ENCODE assay signal across 9 cellular contexts in the genomic region with DNA sequence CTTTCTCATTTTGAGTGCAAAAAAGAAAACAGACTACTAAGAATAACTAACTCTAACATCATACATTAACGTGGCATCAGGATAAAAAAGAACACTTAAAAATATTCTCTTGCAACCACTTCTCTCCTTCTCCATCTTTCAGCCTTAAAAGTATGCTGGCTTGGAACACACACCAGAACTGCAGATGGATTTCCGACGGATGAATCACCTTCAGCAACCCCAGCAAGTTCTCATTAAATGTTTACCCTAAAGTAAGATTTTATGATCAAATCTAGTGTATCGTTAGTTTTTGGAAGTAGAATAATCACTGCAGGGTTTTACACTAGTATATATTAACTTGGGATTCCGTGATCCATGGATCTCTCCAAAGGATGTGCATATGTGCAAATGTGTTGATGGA. TPM values are rescaled to one million over a fixed set of nuclear protein-coding genes. Genes with fewer than 3 reads are reported as not detected.
DNase-seq lines count a peak whose midpoint lies in the region; ATAC-seq, FAIRE-seq and TF ChIP-seq lines count a peak whose summit lies in the region.
"Had no signal": no experiment of that assay in that cellular context is flagged by ENCODE, and none has a peak within 500 bp of the region (broad histone marks: within the 10 kb centered on the region; RNA-seq: fewer than 3 reads in every experiment).

No MANE protein-coding gene starts in this region.

- DNase-seq in heart left ventricle: no peak
- DNase-seq in Right ventricle myocardium inferior (ENCODE audit: missing footprints): no peak
- no peak for DNase-seq in activated T-helper 1 cell treated with anti-CD3 and anti-CD28 coated beads, Interleukin-12 subunit alpha, Interleukin-12 subunit beta, Interleukin-2, Interleukin-4 antibody, amounts not matched to agents 30 ng/mL and 10 ng/mL and 1 ng/mL, durations not matched to agents 14 hours and 24 hours and 36 hours (ENCODE audit: low spot score)
- no peak for DNase-seq in keratinocyte (ENCODE audit: low read depth, low spot score)
- DNase-seq in upper lobe of right lung: no peak
- DNase-seq in activated CD4-positive, alpha-beta T cell treated with anti-CD3 and anti-CD28 coated beads, Interleukin-2, amount 50 U/mL, for 1 hour: no peak
- no peak for DNase-seq in pancreas
- DNase-seq in prostate gland (ENCODE audit: low spot score): no peak

- no peaks in the 10 kb centered on the region for H4K20me1 ChIP-seq in keratinocyte (ENCODE audit: control insufficient read depth, extremely low read depth, insufficient read depth, low read length)

- H3K9me1 ChIP-seq in keratinocyte (ENCODE audit: control insufficient read depth, extremely low read depth, insufficient read depth, low read length): no peaks in the 10 kb centered on the region

- H3K27me3 ChIP-seq in heart left ventricle: no peaks in the 10 kb centered on the region
- H3K27me3 ChIP-seq in keratinocyte (ENCODE audit: control insufficient read depth, extremely low read depth, insufficient read depth, low read length): no peaks in the 10 kb centered on the region
- no peaks in the 10 kb centered on the region for H3K27me3 ChIP-seq in upper lobe of right lung
- H3K27me3 ChIP-seq in pancreas: no peaks in the 10 kb centered on the region
- H3K27me3 ChIP-seq in prostate gland (replicated peaks; ENCODE audit: insufficient read depth): no peaks in the 10 kb centered on the region

- H3K9me3 Mint-ChIP-seq in activated T-helper 1 cell treated with anti-CD3 and anti-CD28 coated beads, Interleukin-12 subunit alpha, Interleukin-12 subunit beta, Interleukin-2, Interleukin-4 antibody, amounts not matched to agents 30 ng/mL and 10 ng/mL and 1 ng/mL, durations not matched to agents 14 hours and 24 hours and 36 hours: no peaks in the 10 kb centered on the region

- H3K36me3 Mint-ChIP-seq in activated T-helper 1 cell treated with anti-CD3 and anti-CD28 coated beads, Interleukin-12 subunit alpha, Interleukin-12 subunit beta, Interleukin-2, Interleukin-4 antibody, amounts not matched to agents 30 ng/mL and 10 ng/mL and 1 ng/mL, durations not matched to agents 14 hours and 24 hours and 36 hours (ENCODE audit: low read depth): peaks cover 29% of the 10 kb centered on the region

- H3K4me1 ChIP-seq in heart left ventricle (peaks cover 3 to 49% (median 29%) of the 10 kb centered on the region in 12 donors), keratinocyte (ENCODE audit: control insufficient read depth, extremely low read depth, insufficient read depth, low read length) (peaks cover 32% of the 10 kb centered on the region), upper lobe of right lung (peaks cover 31% of the 10 kb centered on the region), pancreas (peaks cover 7 to 29% (median 12%) of the 10 kb centered on the region in 3 donors), prostate gland (replicated peaks) (peaks cover 6% of the 10 kb centered on the region)

- H3K4me1 Mint-ChIP-seq in activated T-helper 1 cell treated with anti-CD3 and anti-CD28 coated beads, Interleukin-12 subunit alpha, Interleukin-12 subunit beta, Interleukin-2, Interleukin-4 antibody, amounts not matched to agents 30 ng/mL and 10 ng/mL and 1 ng/mL, durations not matched to agents 14 hours and 24 hours and 36 hours (ENCODE audit: low read depth): peaks cover 47% of the 10 kb centered on the region

- no peaks in the 10 kb centered on the region for H3K27me3 Mint-ChIP-seq in activated T-helper 1 cell treated with anti-CD3 and anti-CD28 coated beads, Interleukin-12 subunit alpha, Interleukin-12 subunit beta, Interleukin-2, Interleukin-4 antibody, amounts not matched to agents 30 ng/mL and 10 ng/mL and 1 ng/mL, durations not matched to agents 14 hours and 24 hours and 36 hours (ENCODE audit: insufficient read depth)

- TF ChIP-seq POLR2A in heart left ventricle (IDR thresholded peaks at IDR 0.05) (no peak), prostate gland (IDR thresholded peaks at IDR 0.05) (no peak)

- H3K27ac ChIP-seq in heart left ventricle (peak overlapping the region in 6 of 12 donors; percentile 88 to 99 (median 96)), keratinocyte (ENCODE audit: control insufficient read depth, insufficient read depth, low read length) (peak overlapping the region; percentile 89), upper lobe of right lung (peak overlapping the region; percentile 98), pancreas (no peak overlapping the region), prostate gland (no peak overlapping the region)

- peak overlapping the region; percentile 97 for H3K27ac Mint-ChIP-seq in activated T-helper 1 cell treated with anti-CD3 and anti-CD28 coated beads, Interleukin-12 subunit alpha, Interleukin-12 subunit beta, Interleukin-2, Interleukin-4 antibody, amounts not matched to agents 30 ng/mL and 10 ng/mL and 1 ng/mL, durations not matched to agents 14 hours and 24 hours and 36 hours

- WGBS in heart left ventricle, 4 donors: 58 to 71% (median 68%) methylated on average over 5 of the region's 5 CpGs
- 57 to 74% methylated on average over 5 of the region's 5 CpGs for whole genome bisulfite sequencing in pancreas, 2 donors
- WGBS in prostate gland: 49% methylated on average over 5 of the region's 5 CpGs

- H2AFZ ChIP-seq in keratinocyte (ENCODE audit: control insufficient read depth, low read length): no peak overlapping the region

- intact Hi-C loops in heart left ventricle (cut with DNase I) (loop anchor here in 3 of 10 donors (5.0 to 10.0 kb wide), 2 partner anchors 52 to 299 kb away; a partner anchor contains a TSS), Right ventricle myocardium inferior (cut with DNase I) (loop anchor here (5.0 kb wide), 2 partner anchors 112 to 357 kb away; no protein-coding TSS in a partner anchor), upper lobe of right lung (cut with DNase I) (no loop called here), pancreas (cut with DNase I) (no loop called here), prostate gland (cut with DNase I) (loop anchor here (5.0 kb wide), 1 partner anchor 362 kb away; no protein-coding TSS in a partner anchor)
- intact Hi-C loops in activated T-helper 1 cell treated with anti-CD3 and anti-CD28 coated beads, Interleukin-12 subunit alpha, Interleukin-12 subunit beta, Interleukin-2, Interleukin-4 antibody, amounts not matched to agents 30 ng/mL and 10 ng/mL and 1 ng/mL, durations not matched to agents 14 hours and 24 hours and 36 hours (cut with micrococcal nuclease): loop anchor here (2.0 to 5.0 kb wide), 6 partner anchors 57 to 535 kb away; a partner anchor contains a TSS

- H3K4me3 ChIP-seq in heart left ventricle (peak overlapping the region in 9 of 12 donors; percentile 65 to 96 (median 82)), keratinocyte (ENCODE audit: control insufficient read depth in 2 of 3, extremely low read depth in 1 of 3, insufficient read depth in 2 of 3, low read depth in 1 of 3, low read length in 3 of 3) (peak overlapping the region; percentile 66 to 82 (median 69)), upper lobe of right lung (peak overlapping the region; percentile 82), pancreas (peak overlapping the region in 2 of 4 donors; percentile 58 to 94), prostate gland (peak overlapping the region in 1 of 2 donors; percentile 66)

- no peak for TF ChIP-seq CTCF in heart left ventricle (IDR thresholded peaks at IDR 0.05)
- TF ChIP-seq CTCF in keratinocyte (optimal IDR thresholded peaks at IDR 0.05 in 1 of 3, IDR thresholded peaks at IDR 0.05 in 1 of 3, conservative IDR thresholded peaks at IDR 0.05 in 1 of 3; ENCODE audit: extremely low read depth in 1 of 3, insufficient read depth in 2 of 3, low read length in 3 of 3): no peak
- no peak for TF ChIP-seq CTCF in upper lobe of right lung (IDR thresholded peaks at IDR 0.05)
- TF ChIP-seq CTCF in pancreas (IDR thresholded peaks at IDR 0.05): no peak
- TF ChIP-seq CTCF in prostate gland (IDR thresholded peaks at IDR 0.05): no peak

- peaks cover 16% of the 10 kb centered on the region for H3K79me2 ChIP-seq in keratinocyte (ENCODE audit: control insufficient read depth, insufficient read depth, low read length)

- ATAC-seq in heart left ventricle: no peak
- no peak for ATAC-seq in Right ventricle myocardium inferior
- no peak for ATAC-seq in upper lobe of right lung
- ATAC-seq in pancreas: no peak

- no peak for FAIRE-seq in keratinocyte (lab: Jason Lieb, UNC)
- FAIRE-seq in pancreas (lab: Jason Lieb, UNC): no peak
- FAIRE-seq: TTC549 had no signal

- H3K9me3 ChIP-seq in heart left ventricle (no peaks in the 10 kb centered on the region), keratinocyte (ENCODE audit: control insufficient read depth, low read depth, low read length) (no peaks in the 10 kb centered on the region), upper lobe of right lung (no peaks in the 10 kb centered on the region), pancreas (no peaks in the 10 kb centered on the region), prostate gland (no peaks in the 10 kb centered on the region)

- H3K9ac ChIP-seq in keratinocyte (ENCODE audit: control insufficient read depth, extremely low read depth, insufficient read depth, low read length): peak overlapping the region; percentile 89

- H3K36me3 ChIP-seq in heart left ventricle (peaks cover 0 to 30% (median 23%) of the 10 kb centered on the region in 9 donors), keratinocyte (ENCODE audit: control insufficient read depth in 2 of 2, extremely low read depth in 1 of 2, insufficient read depth in 2 of 2, low read length in 2 of 2) (peaks cover 3 to 10% of the 10 kb centered on the region in 2 experiments), upper lobe of right lung (peaks cover 9% of the 10 kb centered on the region), pancreas (no peaks in the 10 kb centered on the region), prostate gland (no peaks in the 10 kb centered on the region)

- dilution Hi-C loops in keratinocyte (cut with MboI; ENCODE audit: extremely low pct_ligation_motif_present, low sequenced_read_pairs): no loop called here

- H3K4me3 Mint-ChIP-seq in activated T-helper 1 cell treated with anti-CD3 and anti-CD28 coated beads, Interleukin-12 subunit alpha, Interleukin-12 subunit beta, Interleukin-2, Interleukin-4 antibody, amounts not matched to agents 30 ng/mL and 10 ng/mL and 1 ng/mL, durations not matched to agents 14 hours and 24 hours and 36 hours: peak overlapping the region; percentile 93

- H3K4me2 ChIP-seq in keratinocyte (ENCODE audit: control insufficient read depth, extremely low read depth, insufficient read depth, low read depth, low read length): peak overlapping the region; percentile 93

RNA-seq across cellular contexts. Expression of a gene that starts 1.2 kb away (rescaled TPM):
- total RNA-seq in heart left ventricle: 100 to 1,000 TPM in 4 of 9 donors, 10 to 100 TPM in 5; 69.0 to 114 (median 98.3) TPM
- polyA plus RNA-seq in heart left ventricle: 10 to 100 TPM; 40.1 to 41.3 TPM
- total RNA-seq in Right ventricle myocardium inferior: 102 TPM
- total RNA-seq in activated T-helper 1 cell treated with anti-CD3 and anti-CD28 coated beads, Interleukin-12 subunit alpha, Interleukin-12 subunit beta, Interleukin-2, Interleukin-4 antibody, amounts not matched to agents 30 ng/mL and 10 ng/mL and 1 ng/mL, durations not matched to agents 14 hours and 24 hours and 36 hours: 76.8 and 77.0 TPM in 2 replicates
- 23.0 to 43.7 TPM (median 27.9 TPM) in 3 replicates for polyA plus RNA-seq in keratinocyte
- 8.9 TPM for polyA plus RNA-seq in keratinocyte (2011; ENCODE audit: low read depth)
- 14.4 and 24.7 TPM in 2 replicates for polyA plus RNA-seq in keratinocyte (2011; cell fraction: cytosol; rRNA removed)
- 47.1 and 52.6 TPM in 2 replicates for polyA plus RNA-seq in keratinocyte (2011; cell fraction: nucleus; rRNA removed)
- polyA plus RNA-seq in keratinocyte (2012; ENCODE audit: low replicate concordance): 20.9 and 27.7 TPM in 2 replicates
- 12.6 to 30.4 TPM (median 23.9 TPM) in 3 replicates for polyA minus RNA-seq in keratinocyte
- polyA minus RNA-seq in keratinocyte (2011; cell fraction: cytosol; rRNA and poly(A)+ RNA removed): 16.7 TPM
- 35.6 and 39.6 TPM in 2 replicates for polyA minus RNA-seq in keratinocyte (2011; cell fraction: nucleus; rRNA and poly(A)+ RNA removed)
- total RNA-seq in upper lobe of right lung: 78.1 TPM
- 10 to 100 TPM; 23.2 to 54.8 (median 27.2) TPM for total RNA-seq in pancreas
- polyA plus RNA-seq in pancreas: 10 to 100 TPM; 22.7 to 30.3 TPM
- 10 to 100 TPM; 59.5 to 89.8 TPM for total RNA-seq in prostate gland

RNA-seq across cellular contexts. Expression of a gene that starts 50.8 kb away (rescaled TPM):
- 100 to 1,000 TPM; 235 to 362 (median 275) TPM for total RNA-seq in heart left ventricle
- polyA plus RNA-seq in heart left ventricle: 100 to 1,000 TPM in 1 of 2 donors, 10 to 100 TPM in 1; 56.4 to 398 TPM
- total RNA-seq in Right ventricle myocardium inferior: 280 TPM
- total RNA-seq in activated T-helper 1 cell treated with anti-CD3 and anti-CD28 coated beads, Interleukin-12 subunit alpha, Interleukin-12 subunit beta, Interleukin-2, Interleukin-4 antibody, amounts not matched to agents 30 ng/mL and 10 ng/mL and 1 ng/mL, durations not matched to agents 14 hours and 24 hours and 36 hours: 195 and 204 TPM in 2 replicates
- 306 to 428 TPM (median 380 TPM) in 3 replicates for polyA plus RNA-seq in keratinocyte
- polyA plus RNA-seq in keratinocyte (2011; ENCODE audit: low read depth): 83.4 TPM
- 201 and 388 TPM in 2 replicates for polyA plus RNA-seq in keratinocyte (2011; cell fraction: cytosol; rRNA removed)
- 420 and 431 TPM in 2 replicates for polyA plus RNA-seq in keratinocyte (2011; cell fraction: nucleus; rRNA removed)
- 157 and 253 TPM in 2 replicates for polyA plus RNA-seq in keratinocyte (2012; ENCODE audit: low replicate concordance)
- 565 to 838 TPM (median 646 TPM) in 3 replicates for polyA minus RNA-seq in keratinocyte
- 534 TPM for polyA minus RNA-seq in keratinocyte (2011; cell fraction: cytosol; rRNA and poly(A)+ RNA removed)
- 437 and 484 TPM in 2 replicates for polyA minus RNA-seq in keratinocyte (2011; cell fraction: nucleus; rRNA and poly(A)+ RNA removed)
- total RNA-seq in upper lobe of right lung: 303 TPM
- total RNA-seq in pancreas: 100 to 1,000 TPM; 230 to 377 (median 326) TPM
- polyA plus RNA-seq in pancreas: 100 to 1,000 TPM in 1 of 2 donors, 10 to 100 TPM in 1; 56.0 to 122 TPM
- 100 to 1,000 TPM; 320 to 397 TPM for total RNA-seq in prostate gland

RNA-seq across cellular contexts. Expression of a gene that starts 56.2 kb away (rescaled TPM):
- total RNA-seq in heart left ventricle (1 to 10 TPM; 3.4 to 9.5 (median 8.4) TPM), Right ventricle myocardium inferior (11.4 TPM), upper lobe of right lung (4.5 TPM), pancreas (1 to 10 TPM; 2.6 to 7.0 (median 3.6) TPM), prostate gland (10 to 100 TPM in 1 of 2 donors, 1 to 10 TPM in 1; 1.8 to 19.4 TPM)
- polyA plus RNA-seq in heart left ventricle (10 to 100 TPM in 1 of 2 donors, 1 to 10 TPM in 1; 5.4 to 13.3 TPM), keratinocyte (0.23 to 0.68 TPM (median 0.32 TPM) in 3 replicates), pancreas (10 to 100 TPM; 11.9 to 12.1 TPM)
- total RNA-seq in activated T-helper 1 cell treated with anti-CD3 and anti-CD28 coated beads, Interleukin-12 subunit alpha, Interleukin-12 subunit beta, Interleukin-2, Interleukin-4 antibody, amounts not matched to agents 30 ng/mL and 10 ng/mL and 1 ng/mL, durations not matched to agents 14 hours and 24 hours and 36 hours: 0.71 and 0.80 TPM in 2 replicates
- 0.24 TPM for polyA plus RNA-seq in keratinocyte (2011; ENCODE audit: low read depth)
- polyA plus RNA-seq in keratinocyte (2011; cell fraction: cytosol; rRNA removed): 0.38 and 0.47 TPM in 2 replicates
- polyA plus RNA-seq in keratinocyte (2011; cell fraction: nucleus; rRNA removed): 0.56 and 0.96 TPM in 2 replicates
- 0.32 and 0.57 TPM in 2 replicates for polyA plus RNA-seq in keratinocyte (2012; ENCODE audit: low replicate concordance)
- polyA minus RNA-seq in keratinocyte: 1.0 to 1.1 TPM in 2 of 3 replicates, not detected in the other
- polyA minus RNA-seq in keratinocyte (2011; cell fraction: cytosol; rRNA and poly(A)+ RNA removed): not detected
- 0.32 TPM in 1 of 2 replicates, not detected in the other for polyA minus RNA-seq in keratinocyte (2011; cell fraction: nucleus; rRNA and poly(A)+ RNA removed)

Comparison
In these comparisons a context has a peak if more than half of its experiments do, and no peak if none do; other contexts are left out.
1. H3K27ac ChIP-seq: peak in keratinocyte (single experiment) and upper lobe of right lung (single experiment); none in pancreas (0 of 4) and prostate gland (0 of 2).
2. intact Hi-C loops: an anchor here in Right ventricle myocardium inferior (5.0 kb wide), activated T-helper 1 cell treated with anti-CD3 and anti-CD28 coated beads, Interleukin-12 subunit alpha, Interleukin-12 subunit beta, Interleukin-2, Interleukin-4 antibody, amounts not matched to agents 30 ng/mL and 10 ng/mL and 1 ng/mL, durations not matched to agents 14 hours and 24 hours and 36 hours (2.0 to 5.0 kb wide) and prostate gland (5.0 kb wide); none called in upper lobe of right lung and pancreas.